Comparison of ENCODE assay signal across 9 cellular contexts in the genomic region with DNA sequence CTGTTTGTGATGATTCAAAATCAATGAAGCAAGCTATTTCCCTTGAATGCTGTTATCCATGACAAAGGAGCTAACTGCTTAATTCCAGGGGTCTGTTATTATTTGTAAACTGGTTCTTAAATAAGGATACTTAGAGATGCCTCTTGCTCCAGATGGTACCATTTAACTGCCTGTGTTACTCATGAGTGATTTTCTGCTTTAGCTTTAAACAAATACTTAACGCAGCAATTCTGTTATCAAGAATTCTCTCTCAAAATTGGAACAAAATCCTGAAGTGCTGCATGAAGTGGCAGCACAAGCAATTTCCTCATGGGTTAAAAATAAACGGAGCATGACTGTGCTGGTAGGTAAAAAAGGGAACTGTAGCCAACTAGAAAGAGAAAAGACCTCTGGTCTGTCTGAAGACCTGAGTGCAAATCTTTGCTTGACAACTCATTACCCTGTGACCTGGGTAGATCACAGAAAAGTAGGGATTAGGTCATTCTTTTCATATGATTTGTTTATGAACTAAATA.
DNase-seq lines count a peak whose midpoint lies in the region; ATAC-seq and TF ChIP-seq lines count a peak whose summit lies in the region.
"Had no signal": no experiment of that assay in that cellular context is flagged by ENCODE, and none has a peak within 500 bp of the region (broad histone marks: within the 10 kb centered on the region; RNA-seq: fewer than 3 reads in every experiment).

No MANE protein-coding gene starts in this region.

- ATAC-seq in GM21717 (IDR thresholded peaks at IDR 0.05; ENCODE audit: unreplicated experiment): peak; percentile 95
- ATAC-seq in stimulated activated memory B cell treated with anti-CD40 and anti-IgM and Interleukin-4, amounts not matched to agents 10 μg/mL and 1 μg/mL and 100 μg/mL, for 72 hours: peak; percentile 83
- no peak for ATAC-seq in gastroesophageal sphincter

- H3K4me3 Mint-ChIP-seq in stimulated activated memory B cell treated with anti-CD40 and anti-IgM and Interleukin-4, amounts not matched to agents 10 μg/mL and 1 μg/mL and 100 μg/mL, for 72 hours: no peak overlapping the region
- H3K4me3 Mint-ChIP-seq: activated naive CD8-positive, alpha-beta T cell treated with anti-CD3 and anti-CD28 coated beads, Interleukin-2, amount 10 ng/mL, durations not matched to agents 7 days and 5 days had no signal

- TF ChIP-seq POLR2A in gastroesophageal sphincter (IDR thresholded peaks at IDR 0.05): no peak

- no peaks in the 10 kb centered on the region for H3K27me3 Mint-ChIP-seq in stimulated activated memory B cell treated with anti-CD40 and anti-IgM and Interleukin-4, amounts not matched to agents 10 μg/mL and 1 μg/mL and 100 μg/mL, for 72 hours

- no peak overlapping the region for H3K27ac ChIP-seq in gastroesophageal sphincter

- no peak for TF ChIP-seq CTCF in GM12864 (IDR thresholded peaks at IDR 0.05; ENCODE audit: low read depth, low read length, missing control alignments)
- TF ChIP-seq CTCF in gastroesophageal sphincter (IDR thresholded peaks at IDR 0.05): no peak

- H3K27ac Mint-ChIP-seq in stimulated activated memory B cell treated with anti-CD40 and anti-IgM and Interleukin-4, amounts not matched to agents 10 μg/mL and 1 μg/mL and 100 μg/mL, for 72 hours: no peak overlapping the region
- H3K27ac Mint-ChIP-seq: activated naive CD8-positive, alpha-beta T cell treated with anti-CD3 and anti-CD28 coated beads, Interleukin-2, amount 10 ng/mL, durations not matched to agents 7 days and 5 days had no signal

- H3K4me3 ChIP-seq in GM12864 (ENCODE audit: low read depth, low read length) (no peak overlapping the region), gastroesophageal sphincter (no peak overlapping the region), MG63 (no peak overlapping the region)

- peaks cover 7% of the 10 kb centered on the region for H3K4me1 Mint-ChIP-seq in stimulated activated memory B cell treated with anti-CD40 and anti-IgM and Interleukin-4, amounts not matched to agents 10 μg/mL and 1 μg/mL and 100 μg/mL, for 72 hours
- H3K4me1 Mint-ChIP-seq: activated naive CD8-positive, alpha-beta T cell treated with anti-CD3 and anti-CD28 coated beads, Interleukin-2, amount 10 ng/mL, durations not matched to agents 7 days and 5 days had no signal

- H3K27me3 ChIP-seq in gastroesophageal sphincter (no peaks in the 10 kb centered on the region), MG63 (no peaks in the 10 kb centered on the region)

- H3K4me1 ChIP-seq in gastroesophageal sphincter: no peaks in the 10 kb centered on the region

- H3K36me3 Mint-ChIP-seq in stimulated activated memory B cell treated with anti-CD40 and anti-IgM and Interleukin-4, amounts not matched to agents 10 μg/mL and 1 μg/mL and 100 μg/mL, for 72 hours: no peaks in the 10 kb centered on the region
- H3K36me3 Mint-ChIP-seq: activated naive CD8-positive, alpha-beta T cell treated with anti-CD3 and anti-CD28 coated beads, Interleukin-2, amount 10 ng/mL, durations not matched to agents 7 days and 5 days had no signal

- H3K9me3 ChIP-seq in gastroesophageal sphincter (no peaks in the 10 kb centered on the region), MG63 (no peaks in the 10 kb centered on the region)

- peak; percentile 45 for DNase-seq in GM12864 (ENCODE audit: low read depth)
- DNase-seq in KG1 (lab: John Stamatoyannopoulos, UW): peak; percentile 21
- peak; percentile 2 for DNase-seq in astrocyte of the hippocampus (ENCODE audit: low read depth, low spot score)
- no peak for DNase-seq in NCI-H1930 (lab: John Stamatoyannopoulos, UW)
- no peak for DNase-seq in MG63
- DNase-seq: activated naive CD8-positive, alpha-beta T cell treated with anti-CD3 and anti-CD28 coated beads, Interleukin-2, amount 10 ng/mL, durations not matched to agents 7 days and 5 days had no signal

- no peak for TF ChIP-seq EP300 in gastroesophageal sphincter (IDR thresholded peaks at IDR 0.05)

- no peaks in the 10 kb centered on the region for H3K36me3 ChIP-seq in gastroesophageal sphincter
- no peaks in the 10 kb centered on the region for H3K36me3 ChIP-seq in MG63

- peaks cover 10% of the 10 kb centered on the region for H3K9me3 Mint-ChIP-seq in stimulated activated memory B cell treated with anti-CD40 and anti-IgM and Interleukin-4, amounts not matched to agents 10 μg/mL and 1 μg/mL and 100 μg/mL, for 72 hours

- 19 to 36% methylated on average over 2 of the region's 2 CpGs for WGBS in gastroesophageal sphincter (ENCODE audit: low coverage in 1 of 2), 2 donors

Comparison
In these comparisons a context has a peak if more than half of its experiments do, and no peak if none do; other contexts are left out.
1. DNase-seq: peak in GM12864 (single experiment), KG1 (single experiment) and astrocyte of the hippocampus (single experiment); none in NCI-H1930 (0 of 2) and MG63 (single experiment).